20 cellular contexts compared by ENCODE assay signal in the genomic region with DNA sequence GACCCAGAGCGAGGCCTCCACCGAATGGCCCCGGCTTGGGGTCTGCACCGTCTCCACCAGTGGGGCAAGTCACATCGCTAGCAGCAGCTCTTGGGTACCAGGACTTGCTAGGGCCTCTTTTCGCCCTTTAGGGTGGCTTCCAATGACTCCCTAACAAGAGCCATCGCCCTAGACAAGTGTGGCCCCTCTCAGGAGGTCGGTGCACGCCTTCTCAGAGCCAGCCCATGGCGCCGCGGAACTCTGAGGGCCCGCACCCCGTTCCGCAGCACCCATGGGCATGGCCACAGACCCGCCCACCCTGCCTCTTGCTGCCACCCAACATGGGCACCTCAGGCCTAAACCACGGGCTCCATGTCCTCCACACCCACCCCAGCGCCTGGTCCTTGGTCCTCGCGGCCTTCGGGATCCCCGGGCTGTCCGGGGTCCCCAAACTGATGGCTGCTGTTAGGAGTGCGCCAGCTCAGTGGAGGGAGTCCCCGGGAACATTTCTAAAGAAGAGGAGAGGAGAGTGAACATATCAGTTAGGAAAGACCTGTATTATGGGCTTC. TPM values are rescaled to one million over a fixed set of nuclear protein-coding genes. Genes with fewer than 3 reads are reported as not detected.
DNase-seq lines count a peak whose midpoint lies in the region; ATAC-seq and TF ChIP-seq lines count a peak whose summit lies in the region.
"Had no signal": no experiment of that assay in that cellular context is flagged by ENCODE, and none has a peak within 500 bp of the region (broad histone marks: within the 10 kb centered on the region; RNA-seq: fewer than 3 reads in every experiment).

No MANE protein-coding gene starts in this region.

- no peak for TF ChIP-seq POLR2A in HCT116 (IDR thresholded peaks at IDR 0.05; ENCODE audit: borderline replicate concordance, extremely low read depth, insufficient read depth, insufficient read length)

- CTCF ChIA-PET in HCT116 (lab: Charles Lee), result interaction anchor here (1.1 to 4.0 kb wide), 5 partner anchors 29 to 556 kb away, joined by 3 to 55 read pairs (median 4); no protein-coding TSS in a partner anchor

- H3K9me3 ChIP-seq in BLaER1 (no peaks in the 10 kb centered on the region), HCT116 (ENCODE audit: control insufficient read depth in 1 of 2, insufficient read depth in 1 of 2, low read depth in 1 of 2, low read length in 2 of 2) (no peaks in the 10 kb centered on the region), parathyroid adenoma (ENCODE audit: control insufficient read depth, low read length) (no peaks in the 10 kb centered on the region)
- no peaks in the 10 kb centered on the region for H3K9me3 ChIP-seq in effector memory CD4-positive, alpha-beta T cell (ENCODE audit: control insufficient read depth, low read length)
- H3K9me3 ChIP-seq: upper lobe of left lung had no signal

- H3K4me1 ChIP-seq in BLaER1 (peaks cover 72% of the 10 kb centered on the region), HCT116 (ENCODE audit: control insufficient read depth in 1 of 2, insufficient read depth in 2 of 2, low read length in 2 of 2) (peaks cover 6 to 20% of the 10 kb centered on the region in 2 experiments; a peak in 3 of 4 replicates), parathyroid adenoma (no peaks in the 10 kb centered on the region)
- H3K4me1 ChIP-seq in effector memory CD4-positive, alpha-beta T cell (ENCODE audit: control insufficient read depth, insufficient read depth, low read length, poor library complexity, severe bottlenecking), result peaks cover 11% of the 10 kb centered on the region

- BruUV-seq in HCT116 (replicated peaks; lab: Mats Ljungman, UMichigan), result no TSS peak

- H3K27me3 ChIP-seq in BLaER1 (no peaks in the 10 kb centered on the region), HCT116 (ENCODE audit: insufficient read depth, low read length) (0 out of 2 replicates have a peak, but pooled peaks cover 2% of the 10 kb centered on the region), parathyroid adenoma (ENCODE audit: control insufficient read depth, insufficient read depth, low read length) (no peaks in the 10 kb centered on the region)
- no peaks in the 10 kb centered on the region for H3K27me3 ChIP-seq in effector memory CD4-positive, alpha-beta T cell (replicated peaks; ENCODE audit: control insufficient read depth, insufficient read depth, low read length, poor library complexity, severe bottlenecking)

- intact Hi-C loops in HCT116 (cut with micrococcal nuclease), result no loop called here

- H3K9ac ChIP-seq in BLaER1 (0 out of 2 replicates have a peak overlapping the region, but pooled peaks have one; percentile 81), HCT116 (ENCODE audit: low read length) (peak overlapping the region; percentile 84), parathyroid adenoma (no peak overlapping the region)

- H3K4me2 ChIP-seq in BLaER1 (peak overlapping the region; percentile 89), HCT116 (ENCODE audit: low read length) (peak overlapping the region; percentile 83), parathyroid adenoma (ENCODE audit: low read length) (peak overlapping the region; percentile 73)

- H3K27ac ChIP-seq in BLaER1 (peak overlapping the region; percentile 55; the same call in 1 of the 2 replicates), HCT116 (ENCODE audit: low read depth, low read length) (no peak overlapping the region), parathyroid adenoma (no peak overlapping the region)
- H3K27ac ChIP-seq in effector memory CD4-positive, alpha-beta T cell (ENCODE audit: insufficient read depth, low read length, poor library complexity, severe bottlenecking), result no peak overlapping the region

- peaks cover 10% of the 10 kb centered on the region; the same call in 1 of the 2 replicates for H3K36me3 ChIP-seq in BLaER1
- H3K36me3 ChIP-seq in HCT116 (ENCODE audit: control insufficient read depth in 1 of 2, insufficient read depth in 2 of 2, low read length in 2 of 2), result no peaks in the 10 kb centered on the region
- no peaks in the 10 kb centered on the region for H3K36me3 ChIP-seq in effector memory CD4-positive, alpha-beta T cell (ENCODE audit: control insufficient read depth, insufficient read depth, low read length)
- no peaks in the 10 kb centered on the region for H3K36me3 ChIP-seq in parathyroid adenoma (ENCODE audit: control insufficient read depth, insufficient read depth, low read length)
- H3K36me3 ChIP-seq: upper lobe of left lung had no signal

- ATAC-seq in HCT116, result no peak
- ATAC-seq: GM12878, K562 had no signal

- no peak overlapping the region for H2AFZ ChIP-seq in HCT116 (ENCODE audit: low read depth, low read length, poor library complexity, severe bottlenecking)
- H2AFZ ChIP-seq in parathyroid adenoma, result no peak overlapping the region

- DNase-seq in HCT116 (ENCODE audit: low read depth, low spot score) (no peak), foreskin melanocyte (no peak), glomerular visceral epithelial cell (ENCODE audit: extremely low spot score) (no peak), ureter (ENCODE audit: low spot score) (no peak)
- DNase-seq in effector memory CD4-positive, alpha-beta T cell, result no peak
- DNase-seq: amniotic stem cell, DMS 273 treated with DMSO at 0.1 percent for 48 hours, GF-D8, islet precursor cell, mesenchymal stem cell, NCI-H1048 had no signal

- RAD21 ChIA-PET in HCT116 (lab: Charles Lee; ENCODE audit: low non-redundant PET in 1 of 2, low total read pairs in 2 of 2, uncharacterized antibody in 2 of 2, unreplicated experiment in 2 of 2), result interaction anchor here in 1 of 2 experiments (2.1 kb wide), 1 partner anchor 29 kb away, joined by 14 read pairs; no protein-coding TSS in a partner anchor

- TF ChIP-seq RAD21 in HCT116 (IDR thresholded peaks at IDR 0.05; ENCODE audit: low read depth), result no peak

- POLR2A ChIA-PET in HCT116 (lab: Charles Lee), result interaction anchor here (1.2 to 1.4 kb wide), 2 partner anchors 11 to 29 kb away, joined by 3 to 5 read pairs; a partner anchor contains a TSS

- no peaks in the 10 kb centered on the region for H3K9me2 ChIP-seq in HCT116 (ENCODE audit: insufficient read depth)

- TF ChIP-seq CTCF in HCT116 (IDR thresholded peaks at IDR 0.05 in 2 of 3, conservative IDR thresholded peaks at IDR 0.05 in 1 of 3; ENCODE audit: borderline replicate concordance in 1 of 3, insufficient read depth in 1 of 3, low read depth in 2 of 3, low read length in 2 of 3) (no peak), parathyroid adenoma (IDR thresholded peaks at IDR 0.05) (no peak)

- H3K79me2 ChIP-seq in HCT116 (ENCODE audit: insufficient read depth, low read length), result no peaks in the 10 kb centered on the region
- H3K79me2 ChIP-seq in parathyroid adenoma, result no peaks in the 10 kb centered on the region

- H4K20me1 ChIP-seq in BLaER1 (no peaks in the 10 kb centered on the region), HCT116 (ENCODE audit: insufficient read depth) (no peaks in the 10 kb centered on the region)

- peak overlapping the region; percentile 71 for H3K4me3 ChIP-seq in BLaER1
- peak overlapping the region; percentile 78 to 86 for H3K4me3 ChIP-seq in HCT116 (replicated peaks in 1 of 2; ENCODE audit: low read depth in 1 of 2, low read length in 2 of 2)
- peak overlapping the region; percentile 76 for H3K4me3 ChIP-seq in effector memory CD4-positive, alpha-beta T cell (ENCODE audit: insufficient read depth, low read depth, low read length, poor library complexity, severe bottlenecking)
- H3K4me3 ChIP-seq in parathyroid adenoma (ENCODE audit: low read depth, low read length), result peak overlapping the region; percentile 69
- H3K4me3 ChIP-seq: GM12878, K562 had no signal

TF ChIP-seq in HCT116, 20 proteins besides CTCF, POLR2A, EP300 and RAD21 (continues in another document):
- no peak for TF ChIP-seq SIN3A (IDR thresholded peaks at IDR 0.05; ENCODE audit: low read depth)
- no peak for TF ChIP-seq EGR1 (IDR thresholded peaks at IDR 0.05; ENCODE audit: low read depth)
- TF ChIP-seq EZH2phosphoT487 (IDR thresholded peaks at IDR 0.05; ENCODE audit: borderline replicate concordance), result no peak
- no peak for TF ChIP-seq FOSL1 (IDR thresholded peaks at IDR 0.05; ENCODE audit: low read depth)
- TF ChIP-seq ZNF274 (IDR thresholded peaks at IDR 0.05; ENCODE audit: low read depth, low read length), result no peak
- no peak for TF ChIP-seq JUND (IDR thresholded peaks at IDR 0.05)
- TF ChIP-seq SRF (IDR thresholded peaks at IDR 0.05; ENCODE audit: low read depth), result no peak
- TF ChIP-seq, protein P1, sequence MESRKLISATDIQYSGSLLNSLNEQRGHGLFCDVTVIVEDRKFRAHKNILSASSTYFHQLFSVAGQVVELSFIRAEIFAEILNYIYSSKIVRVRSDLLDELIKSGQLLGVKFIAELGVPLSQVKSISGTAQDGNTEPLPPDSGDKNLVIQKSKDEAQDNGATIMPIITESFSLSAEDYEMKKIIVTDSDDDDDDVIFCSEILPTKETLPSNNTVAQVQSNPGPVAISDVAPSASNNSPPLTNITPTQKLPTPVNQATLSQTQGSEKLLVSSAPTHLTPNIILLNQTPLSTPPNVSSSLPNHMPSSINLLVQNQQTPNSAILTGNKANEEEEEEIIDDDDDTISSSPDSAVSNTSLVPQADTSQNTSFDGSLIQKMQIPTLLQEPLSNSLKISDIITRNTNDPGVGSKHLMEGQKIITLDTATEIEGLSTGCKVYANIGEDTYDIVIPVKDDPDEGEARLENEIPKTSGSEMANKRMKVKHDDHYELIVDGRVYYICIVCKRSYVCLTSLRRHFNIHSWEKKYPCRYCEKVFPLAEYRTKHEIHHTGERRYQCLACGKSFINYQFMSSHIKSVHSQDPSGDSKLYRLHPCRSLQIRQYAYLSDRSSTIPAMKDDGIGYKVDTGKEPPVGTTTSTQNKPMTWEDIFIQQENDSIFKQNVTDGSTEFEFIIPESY (IDR thresholded peaks at IDR 0.05; ENCODE audit: extremely low read depth, insufficient replicate concordance, low read length), result no peak
- no peak for TF ChIP-seq ELF1 (IDR thresholded peaks at IDR 0.05; ENCODE audit: borderline replicate concordance, low read depth)
- no peak for TF ChIP-seq CEBPB (IDR thresholded peaks at IDR 0.05; ENCODE audit: low read depth)
- TF ChIP-seq, protein P2, sequence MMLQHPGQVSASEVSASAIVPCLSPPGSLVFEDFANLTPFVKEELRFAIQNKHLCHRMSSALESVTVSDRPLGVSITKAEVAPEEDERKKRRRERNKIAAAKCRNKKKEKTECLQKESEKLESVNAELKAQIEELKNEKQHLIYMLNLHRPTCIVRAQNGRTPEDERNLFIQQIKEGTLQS (IDR thresholded peaks at IDR 0.05), result no peak
- no peak for TF ChIP-seq POLR2AphosphoS5 (IDR thresholded peaks at IDR 0.05; ENCODE audit: low read depth, low read length)
- TF ChIP-seq, protein P3, sequence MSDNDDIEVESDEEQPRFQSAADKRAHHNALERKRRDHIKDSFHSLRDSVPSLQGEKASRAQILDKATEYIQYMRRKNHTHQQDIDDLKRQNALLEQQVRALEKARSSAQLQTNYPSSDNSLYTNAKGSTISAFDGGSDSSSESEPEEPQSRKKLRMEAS (IDR thresholded peaks at IDR 0.05), result no peak
- TF ChIP-seq ZFX (IDR thresholded peaks at IDR 0.05), result no peak

RNA-seq across cellular contexts. Expression of a gene that starts 3.2 kb away (rescaled TPM):
- total RNA-seq in HCT116 (2021; ENCODE audit: unreplicated experiment) (not detected), ureter (not detected)
- polyA plus RNA-seq in HCT116 (2012), result 0.03 and 0.04 TPM in 2 replicates
- total RNA-seq: activated CD8-positive, alpha-beta memory T cell treated with anti-CD3 and anti-CD28 coated beads, Interleukin-2, amount 10 ng/mL, durations not matched to agents 7 days and 5 days; activated T-helper 2 cell treated with anti-CD3 and anti-CD28 coated beads, Interferon-gamma antibody, Interleukin-2, Interleukin-4, amounts not matched to agents 10 μg/mL and 5 μg/mL and 100 μg/mL, durations not matched to agents 14 hours and 24 hours and 36 hours; K562; natural killer cell; SK-MEL-5 had no signal
- polyA plus RNA-seq: K562 had no signal

RNA-seq across cellular contexts. Expression of a gene that starts 11.5 kb away (rescaled TPM):
- 0.15 TPM for total RNA-seq in HCT116 (2021; ENCODE audit: unreplicated experiment)
- 0.32 and 0.59 TPM in 2 replicates for polyA plus RNA-seq in HCT116 (2012)
- not detected for total RNA-seq in ureter
- total RNA-seq: activated CD8-positive, alpha-beta memory T cell treated with anti-CD3 and anti-CD28 coated beads, Interleukin-2, amount 10 ng/mL, durations not matched to agents 7 days and 5 days; activated T-helper 2 cell treated with anti-CD3 and anti-CD28 coated beads, Interferon-gamma antibody, Interleukin-2, Interleukin-4, amounts not matched to agents 10 μg/mL and 5 μg/mL and 100 μg/mL, durations not matched to agents 14 hours and 24 hours and 36 hours; GM12878; natural killer cell; SK-MEL-5; upper lobe of left lung had no signal
- polyA plus RNA-seq: K562 had no signal

RNA-seq across cellular contexts. Expression of a gene that starts 38.8 kb away (rescaled TPM):
- total RNA-seq in HCT116 (2021; ENCODE audit: unreplicated experiment), result 66.3 TPM
- polyA plus RNA-seq in HCT116 (2012), result 84.1 and 95.3 TPM in 2 replicates
- 55.3 TPM for total RNA-seq in ureter
